In the genomic region with DNA sequence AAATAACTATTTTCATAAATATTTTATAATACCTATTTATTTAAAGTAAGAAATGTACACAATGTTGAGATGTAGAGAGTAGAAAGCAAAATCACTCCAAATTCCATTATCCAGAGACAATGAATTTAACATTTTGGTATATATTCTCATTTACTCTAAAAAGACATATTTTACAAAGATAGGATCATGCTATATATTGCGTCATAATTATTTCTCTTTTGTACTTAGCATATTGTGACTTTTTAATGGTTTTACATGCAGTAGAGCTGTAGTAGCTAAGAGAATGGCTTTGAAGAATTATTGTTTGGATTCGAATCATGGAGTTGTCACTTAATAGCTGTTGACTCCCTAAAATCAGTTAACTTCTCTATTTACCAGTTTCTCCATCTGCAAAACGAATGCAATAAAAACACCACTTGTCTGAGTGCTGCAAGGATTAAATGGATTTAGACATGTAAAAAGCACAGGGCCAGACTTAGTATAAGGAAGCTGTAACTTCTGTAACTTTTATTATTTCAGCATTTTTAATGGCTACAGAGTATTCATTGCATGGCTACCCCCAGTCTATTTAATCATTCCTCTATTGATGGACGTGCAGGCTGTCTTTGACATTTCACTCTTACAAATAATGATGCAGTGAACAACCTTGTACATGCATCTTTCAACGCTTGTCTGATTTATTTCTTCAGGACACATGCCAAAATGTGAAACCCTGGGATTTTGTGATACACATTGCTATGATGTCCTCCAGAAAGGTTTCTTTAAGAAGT, we compare ENCODE assay signal across 15 cellular contexts. TPM values are rescaled to one million over a fixed set of nuclear protein-coding genes. Genes with fewer than 3 reads are reported as not detected.
DNase-seq lines count a peak whose midpoint lies in the region; ATAC-seq and TF ChIP-seq lines count a peak whose summit lies in the region.
"Had no signal": no experiment of that assay in that cellular context is flagged by ENCODE, and none has a peak within 500 bp of the region (broad histone marks: within the 10 kb centered on the region; RNA-seq: fewer than 3 reads in every experiment).

No MANE protein-coding gene starts in this region.

- H3K4me1 Mint-ChIP-seq in CD8-positive, alpha-beta memory T cell: no peaks in the 10 kb centered on the region
- H3K4me1 Mint-ChIP-seq: CD4-positive, alpha-beta memory T cell had no signal

- H3K27me3 ChIP-seq in A673 (replicated peaks; ENCODE audit: insufficient read depth, low read depth, low read length, poor library complexity): no peaks in the 10 kb centered on the region
- no peaks in the 10 kb centered on the region for H3K27me3 ChIP-seq in CD8-positive, alpha-beta memory T cell (ENCODE audit: insufficient read depth, low read length, poor library complexity, severe bottlenecking)

- TF ChIP-seq CTCF in A673 (conservative IDR thresholded peaks at IDR 0.05; ENCODE audit: low read depth, low read length): no peak

- H3K9me3 ChIP-seq in A673 (ENCODE audit: low read depth, low read length, poor library complexity, severe bottlenecking): no peaks in the 10 kb centered on the region
- H3K9me3 ChIP-seq in CD8-positive, alpha-beta memory T cell (ENCODE audit: low read length): no peaks in the 10 kb centered on the region
- H3K9me3 ChIP-seq: HAP-1, lower lobe of right lung had no signal

- H3K4me3 ChIP-seq in A673 (ENCODE audit: low read depth, low read length, poor library complexity, severe bottlenecking): no peak overlapping the region
- H3K4me3 ChIP-seq in CD8-positive, alpha-beta memory T cell (ENCODE audit: low read length): no peak overlapping the region
- H3K4me3 ChIP-seq: HAP-1, lower lobe of right lung, skin epidermis had no signal

- ATAC-seq in GM19397 (IDR thresholded peaks at IDR 0.05; ENCODE audit: unreplicated experiment): peak; percentile 26
- ATAC-seq in HG02938 (IDR thresholded peaks at IDR 0.05; ENCODE audit: unreplicated experiment): peak; percentile 17
- ATAC-seq in HG03565 (IDR thresholded peaks at IDR 0.05; ENCODE audit: unreplicated experiment): peak; percentile 11
- ATAC-seq in HG02588 (IDR thresholded peaks at IDR 0.05; ENCODE audit: unreplicated experiment): no peak
- ATAC-seq in sciatic nerve: no peak
- ATAC-seq: activated CD8-positive, alpha-beta T cell treated with anti-CD3 and anti-CD28 coated beads for 36 hours; lower lobe of right lung had no signal

- CTCF ChIA-PET in A673 (lab: Charles Lee): no interaction called here
- CTCF ChIA-PET in CD8-positive, alpha-beta memory T cell (lab: Charles Lee): no interaction called here

- H3K4me3 Mint-ChIP-seq in CD8-positive, alpha-beta memory T cell: no peak overlapping the region
- H3K4me3 Mint-ChIP-seq: activated CD8-positive, alpha-beta T cell treated with anti-CD3 and anti-CD28 coated beads for 36 hours; CD4-positive, alpha-beta memory T cell; dendritic cell treated with granulocyte-macrophage colony-stimulating factor and Interleukin-4, amounts not matched to agents 40 ng/mL and 50 ng/mL, for 4 days; neural crest cell had no signal

- DNase-seq in A673 (ENCODE audit: low spot score) (no peak), sciatic nerve (ENCODE audit: low spot score) (no peak)
- no peak for DNase-seq in CD8-positive, alpha-beta memory T cell
- DNase-seq: activated CD8-positive, alpha-beta T cell treated with anti-CD3 and anti-CD28 coated beads for 36 hours; activated effector memory CD4-positive, alpha-beta T cell treated with anti-CD3 and anti-CD28 coated beads, Interleukin-2, amount 50 U/mL, for 16 hours; CD4-positive, alpha-beta memory T cell; lower lobe of right lung had no signal

- intact Hi-C loops in A673 (cut with micrococcal nuclease; ENCODE audit: unreplicated experiment) (no loop called here), sciatic nerve (cut with DNase I) (no loop called here)

- no peaks in the 10 kb centered on the region for H3K36me3 ChIP-seq in A673 (ENCODE audit: insufficient read depth, low read length, poor library complexity, severe bottlenecking)
- H3K36me3 ChIP-seq in CD8-positive, alpha-beta memory T cell (ENCODE audit: insufficient read depth, low read length): no peaks in the 10 kb centered on the region
- H3K36me3 ChIP-seq: HAP-1, lower lobe of right lung had no signal

- POLR2A ChIA-PET in A673 (lab: Charles Lee; ENCODE audit: low non-redundant PET): no interaction called here
- POLR2A ChIA-PET in CD8-positive, alpha-beta memory T cell (lab: Charles Lee): no interaction called here

- no peak overlapping the region for H3K27ac Mint-ChIP-seq in CD8-positive, alpha-beta memory T cell
- H3K27ac Mint-ChIP-seq: activated CD8-positive, alpha-beta T cell treated with anti-CD3 and anti-CD28 coated beads for 36 hours; CD4-positive, alpha-beta memory T cell; dendritic cell treated with granulocyte-macrophage colony-stimulating factor and Interleukin-4, amounts not matched to agents 40 ng/mL and 50 ng/mL, for 4 days had no signal

- no TSS peak for BruUV-seq in A673 (replicated peaks; lab: Mats Ljungman, UMichigan)

- H3K4me1 ChIP-seq in A673 (ENCODE audit: insufficient read depth, low read length, poor library complexity, severe bottlenecking): peaks cover 9% of the 10 kb centered on the region
- no peaks in the 10 kb centered on the region for H3K4me1 ChIP-seq in CD8-positive, alpha-beta memory T cell (ENCODE audit: insufficient read depth, low read length)
- H3K4me1 ChIP-seq: lower lobe of right lung had no signal

- no peak overlapping the region for H3K27ac ChIP-seq in A673 (ENCODE audit: low read depth, low read length, poor library complexity, severe bottlenecking)
- no peak overlapping the region for H3K27ac ChIP-seq in CD8-positive, alpha-beta memory T cell (ENCODE audit: low read depth, low read length)
- H3K27ac ChIP-seq: lower lobe of right lung, skin epidermis had no signal

- H3K36me3 Mint-ChIP-seq in CD8-positive, alpha-beta memory T cell: no peaks in the 10 kb centered on the region
- H3K36me3 Mint-ChIP-seq: CD4-positive, alpha-beta memory T cell had no signal

- H3K27me3 Mint-ChIP-seq in CD8-positive, alpha-beta memory T cell: peaks cover 4 to 14% of the 10 kb centered on the region in 2 donors

- H3K9me3 Mint-ChIP-seq in CD8-positive, alpha-beta memory T cell: peaks cover 0 to 7% (median 5%) of the 10 kb centered on the region in 5 donors
- H3K9me3 Mint-ChIP-seq: dendritic cell treated with granulocyte-macrophage colony-stimulating factor and Interleukin-4, amounts not matched to agents 40 ng/mL and 50 ng/mL, for 4 days had no signal

RNA-seq across cellular contexts. Expression of a gene that starts 33.2 kb away (rescaled TPM):
- total RNA-seq in A673 (2021) (12.7 and 15.8 TPM in 2 replicates), sciatic nerve (16.9 TPM)
- total RNA-seq in CD8-positive, alpha-beta memory T cell: not detected
- not detected for polyA plus RNA-seq in CD8-positive, alpha-beta memory T cell
- total RNA-seq: activated CD8-positive, alpha-beta T cell treated with anti-CD3 and anti-CD28 coated beads for 36 hours; CD4-positive, alpha-beta memory T cell had no signal
- polyA plus RNA-seq: CD4-positive, alpha-beta memory T cell had no signal

Comparison
In these comparisons a context has a peak if more than half of its experiments do, and no peak if none do; other contexts are left out.
1. ATAC-seq: peak in GM19397 (single experiment), HG02938 (single experiment) and HG03565 (single experiment); none in HG02588 (single experiment) and sciatic nerve (single experiment).
2. RNA of a gene that starts 33.2 kb away (total RNA-seq): 16.9 TPM in sciatic nerve (single experiment) and 12.7 to 15.8 TPM in A673; not detected in CD8-positive, alpha-beta memory T cell; every median in the first group is over 10 times any median in the second.